Comparison of ENCODE assay signal across 8 cellular contexts in the genomic region with DNA sequence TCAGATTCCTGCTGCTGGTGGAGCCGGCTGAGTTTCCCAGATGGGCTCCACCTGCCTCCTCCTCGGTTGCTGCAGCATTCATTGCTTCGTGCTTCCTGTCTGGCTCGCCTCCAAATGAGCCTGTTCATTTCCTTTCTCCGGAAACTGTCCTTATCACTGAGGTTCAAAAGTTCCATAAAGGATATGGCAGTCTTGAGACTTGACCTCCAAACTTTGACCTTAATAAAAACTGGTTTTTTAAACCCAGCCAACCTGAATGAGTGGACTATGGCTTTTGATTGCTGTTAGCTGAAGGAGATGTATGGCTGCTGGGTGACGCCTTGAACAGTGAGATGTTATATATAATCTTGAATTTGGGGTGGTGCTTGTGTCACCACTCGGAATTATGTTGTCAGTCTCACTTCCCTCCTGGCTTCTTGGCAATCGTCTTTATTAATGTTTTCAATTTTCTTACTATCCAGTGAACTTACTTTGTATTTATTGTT.
A peak's percentile ranks its signal among the peaks of the same experiment; 100 is the strongest.
DNase-seq lines count a peak whose midpoint lies in the region; ATAC-seq, FAIRE-seq and TF ChIP-seq lines count a peak whose summit lies in the region.

No MANE protein-coding gene starts in this region.

- intact Hi-C loops in pancreas (cut with DNase I): loop anchor here in 1 of 3 donors (10.0 kb wide), 1 partner anchor 68 kb away; no protein-coding TSS in a partner anchor

- no peaks in the 10 kb centered on the region for H3K36me3 ChIP-seq in BLaER1
- no peaks in the 10 kb centered on the region for H3K36me3 ChIP-seq in SK-N-MC (ENCODE audit: insufficient read depth, low read length)
- no peaks in the 10 kb centered on the region for H3K36me3 ChIP-seq in effector memory CD4-positive, alpha-beta T cell (ENCODE audit: control insufficient read depth, insufficient read depth, low read length)
- no peaks in the 10 kb centered on the region for H3K36me3 ChIP-seq in pancreas

- H3K27me3 ChIP-seq in BLaER1 (no peaks in the 10 kb centered on the region), pancreas (no peaks in the 10 kb centered on the region)
- H3K27me3 ChIP-seq in effector memory CD4-positive, alpha-beta T cell (replicated peaks; ENCODE audit: control insufficient read depth, insufficient read depth, low read length, poor library complexity, severe bottlenecking): no peaks in the 10 kb centered on the region

- peak; percentile 5 for FAIRE-seq in pancreas (lab: Jason Lieb, UNC)

- peak overlapping the region; percentile 43; the same call in 1 of the 2 replicates for H3K9ac ChIP-seq in BLaER1
- peak overlapping the region; percentile 32 for H3K9ac ChIP-seq in SK-N-MC (ENCODE audit: insufficient read length)

- H3K4me2 ChIP-seq in BLaER1: peak overlapping the region; percentile 81

- no peaks in the 10 kb centered on the region for H3K9me3 ChIP-seq in BLaER1
- no peaks in the 10 kb centered on the region for H3K9me3 ChIP-seq in SK-N-MC (ENCODE audit: low read depth, low read length)
- H3K9me3 ChIP-seq in effector memory CD4-positive, alpha-beta T cell (ENCODE audit: control insufficient read depth, low read length): no peaks in the 10 kb centered on the region
- no peaks in the 10 kb centered on the region for H3K9me3 ChIP-seq in pancreas

- 0 out of 2 replicates have a peak overlapping the region, but pooled peaks have one; percentile 36 for H3K4me3 ChIP-seq in BLaER1
- peak overlapping the region; percentile 56 for H3K4me3 ChIP-seq in SK-N-MC
- H3K4me3 ChIP-seq in effector memory CD4-positive, alpha-beta T cell (ENCODE audit: insufficient read depth, low read depth, low read length, poor library complexity, severe bottlenecking): no peak overlapping the region
- no peak overlapping the region for H3K4me3 ChIP-seq in pancreas

- DNase-seq in KBM-7: peak; percentile 68
- DNase-seq in SK-N-MC (ENCODE audit: low read depth, low spot score): no peak
- peak in 2 of 3 donors; percentile 23 to 59 for DNase-seq in effector memory CD4-positive, alpha-beta T cell
- peak; percentile 56 to 77 (median 74) for DNase-seq in pancreas
- DNase-seq in omental fat pad (ENCODE audit: low spot score): no peak

- H4K20me1 ChIP-seq in BLaER1: peaks cover 37% of the 10 kb centered on the region

- H3K4me1 ChIP-seq in BLaER1 (peaks cover 91% of the 10 kb centered on the region), pancreas (peaks cover 44 to 78% (median 64%) of the 10 kb centered on the region in 3 donors)
- H3K4me1 ChIP-seq in effector memory CD4-positive, alpha-beta T cell (ENCODE audit: control insufficient read depth, insufficient read depth, low read length, poor library complexity, severe bottlenecking): peaks cover 72% of the 10 kb centered on the region

- ATAC-seq in pancreas (peak; percentile 18 to 53 (median 40)), HG03280 (IDR thresholded peaks at IDR 0.05; ENCODE audit: unreplicated experiment) (no peak), omental fat pad (ENCODE audit: low FRiP score) (no peak), GM18511 (IDR thresholded peaks at IDR 0.05; ENCODE audit: unreplicated experiment) (no peak)

- no peak for TF ChIP-seq CTCF in pancreas (IDR thresholded peaks at IDR 0.05)
- TF ChIP-seq CTCF in omental fat pad (IDR thresholded peaks at IDR 0.05): no peak

- in situ Hi-C loops in KBM-7 (cut with MboI; ENCODE audit: low pct_unique_long_range_greater_than_20kb, low sequenced_read_pairs): no loop called here

- 12 to 15% methylated on average over 8 of the region's 8 CpGs for WGBS in pancreas, 2 donors

- H3K27ac ChIP-seq in BLaER1 (peak overlapping the region; percentile 41; the same call in 1 of the 2 replicates), SK-N-MC (peak overlapping the region; percentile 82), pancreas (peak overlapping the region; percentile 44 to 81 (median 60))
- peak overlapping the region; percentile 89 for H3K27ac ChIP-seq in effector memory CD4-positive, alpha-beta T cell (ENCODE audit: insufficient read depth, low read length, poor library complexity, severe bottlenecking)

Comparison
In these comparisons a context has a peak if more than half of its experiments do, and no peak if none do; other contexts are left out.
1. H3K4me3 ChIP-seq: peak in BLaER1 (single experiment) and SK-N-MC (single experiment); none in effector memory CD4-positive, alpha-beta T cell (single experiment) and pancreas (0 of 4).
2. DNase-seq: peak in KBM-7 (single experiment), effector memory CD4-positive, alpha-beta T cell (2 of 3) and pancreas (6 of 6); none in SK-N-MC (single experiment) and omental fat pad (single experiment).
3. ATAC-seq: peak in pancreas (4 of 4); none in HG03280 (single experiment), omental fat pad (single experiment) and GM18511 (single experiment).
4. Peak in every context shown above with its lines, with median percentiles within 50 percentile points of each other: H3K27ac ChIP-seq.